16 cellular contexts compared by ENCODE assay signal in genomic region chr6:133961831-133962230, GRCh38.
"Had no signal": no experiment of that assay in that cellular context is flagged by ENCODE, and none has a peak within 500 bp of the region (broad histone marks: within the 10 kb centered on the region; RNA-seq: fewer than 3 reads in every experiment).

No MANE protein-coding gene starts in this region.

- H3K27ac Mint-ChIP-seq: activated CD4-positive, alpha-beta T cell treated with anti-CD3 and anti-CD28 coated beads for 36 hours; activated naive CD4-positive, alpha-beta T cell treated with anti-CD3 and anti-CD28 coated beads for 36 hours; dendritic cell treated with granulocyte-macrophage colony-stimulating factor and Interleukin-4, amounts not matched to agents 40 ng/mL and 50 ng/mL, for 4 days; stimulated activated naive B cell treated with anti-CD40 and anti-IgM and Interleukin-4, amounts not matched to agents 10 μg/mL and 1 μg/mL and 100 μg/mL, for 72 hours; T-helper 2 cell treated with Interferon-gamma antibody and Interleukin-4, amounts not matched to agents 5 μg/mL and 100 μg/mL, for 36 hours had no signal

- H3K4me3 ChIP-seq: esophagus squamous epithelium, lung, SK-N-MC, spleen, tibial nerve had no signal

- DNase-seq: activated CD4-positive, alpha-beta T cell treated with anti-CD3 and anti-CD28 coated beads for 36 hours; activated CD4-positive, alpha-beta T cell treated with anti-CD3 and anti-CD28 coated beads, Interleukin-2, amount 50 U/mL, for 48 hours; activated naive CD4-positive, alpha-beta T cell treated with anti-CD3 and anti-CD28 coated beads for 36 hours; aorta; effector CD8-positive, alpha-beta T cell; esophagus squamous epithelium; SHP77; spleen; stimulated activated naive B cell treated with anti-CD40 and anti-IgM and Interleukin-4, amounts not matched to agents 10 μg/mL and 1 μg/mL and 100 μg/mL, for 72 hours; substantia nigra had no signal

- H3K27me3 ChIP-seq: esophagus squamous epithelium, neutrophil, spleen, tibial nerve had no signal

- H3K27me3 Mint-ChIP-seq: activated CD4-positive, alpha-beta T cell treated with anti-CD3 and anti-CD28 coated beads for 36 hours; dendritic cell treated with granulocyte-macrophage colony-stimulating factor and Interleukin-4, amounts not matched to agents 40 ng/mL and 50 ng/mL, for 4 days; stimulated activated naive B cell treated with anti-CD40 and anti-IgM and Interleukin-4, amounts not matched to agents 10 μg/mL and 1 μg/mL and 100 μg/mL, for 72 hours had no signal

- H3K4me3 Mint-ChIP-seq: activated CD4-positive, alpha-beta T cell treated with anti-CD3 and anti-CD28 coated beads for 36 hours; activated naive CD4-positive, alpha-beta T cell treated with anti-CD3 and anti-CD28 coated beads for 36 hours; dendritic cell treated with granulocyte-macrophage colony-stimulating factor and Interleukin-4, amounts not matched to agents 40 ng/mL and 50 ng/mL, for 4 days; stimulated activated naive B cell treated with anti-CD40 and anti-IgM and Interleukin-4, amounts not matched to agents 10 μg/mL and 1 μg/mL and 100 μg/mL, for 72 hours; T-helper 2 cell treated with Interferon-gamma antibody and Interleukin-4, amounts not matched to agents 5 μg/mL and 100 μg/mL, for 36 hours had no signal

- H3K9me3 ChIP-seq: esophagus squamous epithelium, neutrophil, spleen, tibial nerve had no signal

- H3K9me3 Mint-ChIP-seq: activated naive CD4-positive, alpha-beta T cell treated with anti-CD3 and anti-CD28 coated beads for 36 hours; dendritic cell treated with granulocyte-macrophage colony-stimulating factor and Interleukin-4, amounts not matched to agents 40 ng/mL and 50 ng/mL, for 4 days; stimulated activated naive B cell treated with anti-CD40 and anti-IgM and Interleukin-4, amounts not matched to agents 10 μg/mL and 1 μg/mL and 100 μg/mL, for 72 hours; T-helper 2 cell treated with Interferon-gamma antibody and Interleukin-4, amounts not matched to agents 5 μg/mL and 100 μg/mL, for 36 hours had no signal

- H3K36me3 ChIP-seq: esophagus squamous epithelium, neutrophil, spleen, tibial nerve had no signal

- ATAC-seq: stimulated activated naive B cell treated with anti-CD40 and anti-IgM and Interleukin-4, amounts not matched to agents 10 μg/mL and 1 μg/mL and 100 μg/mL, for 72 hours had no signal

- H3K27ac ChIP-seq: esophagus squamous epithelium, neutrophil, SK-N-MC, spleen, tibial nerve had no signal
